13 cellular contexts compared by ENCODE assay signal in genomic region chr11:6483015-6483414, GRCh38. TPM values are rescaled to one million over a fixed set of nuclear protein-coding genes. Genes with fewer than 3 reads are reported as not detected.
A peak's percentile ranks its signal among the peaks of the same experiment; 100 is the strongest.
DNase-seq lines count a peak whose midpoint lies in the region; ATAC-seq, FAIRE-seq and TF ChIP-seq lines count a peak whose summit lies in the region.
"Had no signal": no experiment of that assay in that cellular context is flagged by ENCODE, and none has a peak within 500 bp of the region (broad histone marks: within the 10 kb centered on the region; RNA-seq: fewer than 3 reads in every experiment).

No MANE protein-coding gene starts in this region.

- H4K20me1 ChIP-seq in endothelial cell of umbilical vein (replicated peaks; ENCODE audit: control insufficient read depth, extremely low read depth, insufficient read depth, low read length), result no peaks in the 10 kb centered on the region

- H3K4me3 Mint-ChIP-seq in activated CD4-positive, alpha-beta T cell treated with anti-CD3 and anti-CD28 coated beads, Interleukin-2, amount 10 ng/mL, durations not matched to agents 24 days and 14 days, result peak overlapping the region; percentile 94
- H3K4me3 Mint-ChIP-seq in T-cell, result peak overlapping the region; percentile 92 to 96 (median 96)

- intact Hi-C loops in activated CD4-positive, alpha-beta T cell treated with anti-CD3 and anti-CD28 coated beads, Interleukin-2, amount 10 ng/mL, durations not matched to agents 24 days and 14 days (cut with micrococcal nuclease), result loop anchor here (5.0 kb wide), 2 partner anchors 66 to 161 kb away; partner anchors contain the start of genes APBB1 and CAVIN3
- intact Hi-C loops in endothelial cell of umbilical vein (cut with micrococcal nuclease), result no loop called here

- H3K4me1 Mint-ChIP-seq in activated CD4-positive, alpha-beta T cell treated with anti-CD3 and anti-CD28 coated beads, Interleukin-2, amount 10 ng/mL, durations not matched to agents 24 days and 14 days, result peaks cover 30% of the 10 kb centered on the region
- peaks cover 43 to 46% (median 45%) of the 10 kb centered on the region in 3 donors for H3K4me1 Mint-ChIP-seq in T-cell

- dilution Hi-C loops in endothelial cell of umbilical vein (cut with MboI; ENCODE audit: extremely low pct_ligation_motif_present, low sequenced_read_pairs), result no loop called here

- H3K36me3 ChIP-seq in endothelial cell of umbilical vein (ENCODE audit: control insufficient read depth in 2 of 2, extremely low read depth in 1 of 2, insufficient read depth in 2 of 2, low read length in 2 of 2) (peaks cover 5 to 12% of the 10 kb centered on the region in 2 experiments), skeletal muscle satellite cell (ENCODE audit: insufficient read depth, low read length) (peaks cover 47% of the 10 kb centered on the region)

- ATAC-seq in T-cell (replicated peaks in 1 of 4), result no peak
- ATAC-seq: heart left ventricle had no signal

- H3K36me3 Mint-ChIP-seq in activated CD4-positive, alpha-beta T cell treated with anti-CD3 and anti-CD28 coated beads, Interleukin-2, amount 10 ng/mL, durations not matched to agents 24 days and 14 days (ENCODE audit: low read depth), result peaks cover 32% of the 10 kb centered on the region
- peaks cover 20% of the 10 kb centered on the region for H3K36me3 Mint-ChIP-seq in T-cell

- POLR2A ChIA-PET in T-cell (lab: Charles Lee) (interaction anchor here in 1 of 2 donors (0.7 kb wide), 1 partner anchor 170 kb away, joined by 3 read pairs; no protein-coding TSS in a partner anchor), endothelial cell of umbilical vein (lab: Charles Lee) (no interaction called here)

- no peaks in the 10 kb centered on the region for H3K9me3 Mint-ChIP-seq in activated CD4-positive, alpha-beta T cell treated with anti-CD3 and anti-CD28 coated beads, Interleukin-2, amount 10 ng/mL, durations not matched to agents 24 days and 14 days
- H3K9me3 Mint-ChIP-seq in T-cell, result no peaks in the 10 kb centered on the region

- BruUV-seq in endothelial cell of umbilical vein (replicated peaks; lab: Mats Ljungman, UMichigan), result no TSS peak

- TF ChIP-seq CTCF in endothelial cell of umbilical vein (IDR thresholded peaks at IDR 0.05; ENCODE audit: extremely low read depth in 1 of 2, insufficient read depth in 1 of 2, low read depth in 1 of 2, low read length in 2 of 2), result no peak

- no peak for FAIRE-seq in endothelial cell of umbilical vein (lab: Jason Lieb, UNC)
- FAIRE-seq in GM12891 (lab: Jason Lieb, UNC), result no peak

- no peaks in the 10 kb centered on the region for H3K9me3 ChIP-seq in endothelial cell of umbilical vein (replicated peaks; ENCODE audit: control insufficient read depth, insufficient read depth, low read length)
- H3K9me3 ChIP-seq in skeletal muscle satellite cell (replicated peaks; ENCODE audit: low read length), result no peaks in the 10 kb centered on the region
- H3K9me3 ChIP-seq: heart left ventricle had no signal

- H3K9me1 ChIP-seq in endothelial cell of umbilical vein (replicated peaks; ENCODE audit: control insufficient read depth, extremely low read depth, insufficient read depth, low read length), result no peaks in the 10 kb centered on the region

- H3K4me3 ChIP-seq in endothelial cell of umbilical vein (replicated peaks in 1 of 3; ENCODE audit: insufficient read depth in 1 of 3, low read depth in 1 of 3, low read length in 3 of 3) (peak overlapping the region in 1 of 3 experiments; percentile 57), skeletal muscle satellite cell (ENCODE audit: low read length) (no peak overlapping the region)

- H3K27me3 ChIP-seq in endothelial cell of umbilical vein (ENCODE audit: control insufficient read depth in 2 of 2, insufficient read depth in 2 of 2, low read length in 2 of 2) (no peaks in the 10 kb centered on the region), skeletal muscle satellite cell (ENCODE audit: control insufficient read depth, insufficient read depth, low read length) (no peaks in the 10 kb centered on the region)
- H3K27me3 ChIP-seq: heart left ventricle had no signal

- H3K27ac Mint-ChIP-seq in activated CD4-positive, alpha-beta T cell treated with anti-CD3 and anti-CD28 coated beads, Interleukin-2, amount 10 ng/mL, durations not matched to agents 24 days and 14 days, result peak overlapping the region; percentile 98
- H3K27ac Mint-ChIP-seq in T-cell, result peak overlapping the region; percentile 29 to 75

- H3K4me1 ChIP-seq in endothelial cell of umbilical vein (ENCODE audit: control insufficient read depth, extremely low read depth, insufficient read depth, low read length), result peaks cover 18% of the 10 kb centered on the region
- H3K4me1 ChIP-seq in skeletal muscle satellite cell (ENCODE audit: control insufficient read depth, insufficient read depth, low read length), result peaks cover 22% of the 10 kb centered on the region

- H3K27ac ChIP-seq in endothelial cell of umbilical vein (ENCODE audit: insufficient read depth, low read depth, low read length), result peak overlapping the region; percentile 72

- DNase-seq in activated CD4-positive, alpha-beta T cell treated with anti-CD3 and anti-CD28 coated beads, Interleukin-2, amount 10 ng/mL, durations not matched to agents 24 days and 14 days, result no peak
- no peak for DNase-seq in activated CD4-positive, alpha-beta T cell treated with anti-CD3 and anti-CD28 coated beads for 1 hour
- DNase-seq in T-cell, result no peak
- DNase-seq in endothelial cell of umbilical vein (ENCODE audit: low read depth, low spot score), result no peak
- no peak for DNase-seq in GM12891 (ENCODE audit: insufficient read length, low spot score)
- DNase-seq in NAMALWA (ENCODE audit: low spot score), result no peak
- DNase-seq in NCI-H2227 (lab: John Stamatoyannopoulos, UW; ENCODE audit: unreplicated experiment), result no peak
- DNase-seq: activated effector memory CD4-positive, alpha-beta T cell treated with anti-CD3 and anti-CD28 coated beads, Interleukin-2, amount 50 U/mL, for 16 hours; heart left ventricle; NCI-H1694 treated with DMSO at 0.1 percent for 48 hours; stimulated activated CD8-positive, alpha-beta memory T cell treated with anti-CD3 and anti-CD28 coated beads, Interleukin-4, amount 100 ng/mL, for 48 hours had no signal

- H3K27me3 Mint-ChIP-seq in activated CD4-positive, alpha-beta T cell treated with anti-CD3 and anti-CD28 coated beads, Interleukin-2, amount 10 ng/mL, durations not matched to agents 24 days and 14 days, result no peaks in the 10 kb centered on the region
- no peaks in the 10 kb centered on the region for H3K27me3 Mint-ChIP-seq in T-cell

- CTCF ChIA-PET in T-cell (lab: Charles Lee) (interaction anchor here in 1 of 2 donors (2.8 kb wide), 1 partner anchor 104 kb away, joined by 16 read pairs; no protein-coding TSS in a partner anchor), endothelial cell of umbilical vein (lab: Charles Lee) (interaction anchor here (0.9 to 2.6 kb wide), 3 partner anchors 48 to 104 kb away, joined by 3 to 28 read pairs (median 10); partner anchors contain the start of gene SMPD1)

- TF ChIP-seq POLR2A in endothelial cell of umbilical vein (IDR thresholded peaks at IDR 0.05; ENCODE audit: low read depth, low read length), result no peak
- TF ChIP-seq POLR2A in GM12891 (IDR thresholded peaks at IDR 0.05; ENCODE audit: low read depth, low read length), result no peak

- peak overlapping the region; percentile 77 for H3K4me2 ChIP-seq in endothelial cell of umbilical vein (ENCODE audit: insufficient read depth, low read length)
- peak overlapping the region; percentile 98 for H3K4me2 ChIP-seq in skeletal muscle satellite cell (ENCODE audit: low read length)

- no peak overlapping the region for H2AFZ ChIP-seq in endothelial cell of umbilical vein (ENCODE audit: low read depth, low read length)

- no peak overlapping the region for H3K9ac ChIP-seq in endothelial cell of umbilical vein (replicated peaks; ENCODE audit: extremely low read depth, insufficient read depth, low read length)
- H3K9ac ChIP-seq in skeletal muscle satellite cell (ENCODE audit: low read depth, low read length), result peak overlapping the region; percentile 98

- H3K79me2 ChIP-seq in endothelial cell of umbilical vein (ENCODE audit: control insufficient read depth, insufficient read depth, low read length), result peaks cover 36% of the 10 kb centered on the region

RNA-seq across cellular contexts. Expression of gene TIMM10B, which starts 1.7 kb away (rescaled TPM):
- 41.3 and 47.4 TPM in 2 replicates for total RNA-seq in activated CD4-positive, alpha-beta T cell treated with anti-CD3 and anti-CD28 coated beads, Interleukin-2, amount 10 ng/mL, durations not matched to agents 24 days and 14 days
- total RNA-seq in T-cell, result 10 to 100 TPM; 49.3 to 64.0 (median 57.6) TPM
- total RNA-seq in endothelial cell of umbilical vein, result 29.2 and 31.3 TPM in 2 replicates
- 36.5 and 41.8 TPM in 2 replicates for polyA plus RNA-seq in endothelial cell of umbilical vein
- polyA plus RNA-seq in endothelial cell of umbilical vein (2011; cell fraction: cytosol; rRNA removed), result 27.9 and 34.4 TPM in 2 replicates
- 37.3 and 38.2 TPM in 2 replicates for polyA plus RNA-seq in endothelial cell of umbilical vein (2011; cell fraction: nucleus; rRNA removed)
- 22.2 and 26.3 TPM in 2 replicates for polyA plus RNA-seq in endothelial cell of umbilical vein (2012)
- polyA minus RNA-seq in endothelial cell of umbilical vein, result 27.1 and 43.6 TPM in 2 replicates
- polyA minus RNA-seq in endothelial cell of umbilical vein (2011; cell fraction: cytosol; rRNA and poly(A)+ RNA removed), result 22.1 TPM
- 48.0 and 51.8 TPM in 2 replicates for polyA minus RNA-seq in endothelial cell of umbilical vein (2011; cell fraction: nucleus; rRNA and poly(A)+ RNA removed)
- 39.3 and 59.6 TPM in 2 replicates for total RNA-seq in skeletal muscle satellite cell (2012; rRNA removed)
- 26.1 TPM for polyA plus RNA-seq in GM12891 (2012; ENCODE audit: low read depth, missing spikeins)

RNA-seq across cellular contexts. Expression of gene ARFIP2, which starts 1.9 kb away (rescaled TPM):
- 50.8 and 51.2 TPM in 2 replicates for total RNA-seq in activated CD4-positive, alpha-beta T cell treated with anti-CD3 and anti-CD28 coated beads, Interleukin-2, amount 10 ng/mL, durations not matched to agents 24 days and 14 days
- 10 to 100 TPM; 47.3 to 61.9 (median 50.0) TPM for total RNA-seq in T-cell
- total RNA-seq in endothelial cell of umbilical vein, result 46.7 and 48.4 TPM in 2 replicates
- 62.9 and 64.6 TPM in 2 replicates for polyA plus RNA-seq in endothelial cell of umbilical vein
- polyA plus RNA-seq in endothelial cell of umbilical vein (2011; cell fraction: cytosol; rRNA removed), result 62.8 and 66.9 TPM in 2 replicates
- polyA plus RNA-seq in endothelial cell of umbilical vein (2011; cell fraction: nucleus; rRNA removed), result 182 and 186 TPM in 2 replicates
- polyA plus RNA-seq in endothelial cell of umbilical vein (2012), result 45.9 and 53.9 TPM in 2 replicates
- 69.7 and 72.9 TPM in 2 replicates for polyA minus RNA-seq in endothelial cell of umbilical vein
- 30.1 TPM for polyA minus RNA-seq in endothelial cell of umbilical vein (2011; cell fraction: cytosol; rRNA and poly(A)+ RNA removed)
- polyA minus RNA-seq in endothelial cell of umbilical vein (2011; cell fraction: nucleus; rRNA and poly(A)+ RNA removed), result 44.2 and 61.9 TPM in 2 replicates
- 53.5 and 60.8 TPM in 2 replicates for total RNA-seq in skeletal muscle satellite cell (2012; rRNA removed)
- polyA plus RNA-seq in GM12891 (2012; ENCODE audit: low read depth, missing spikeins), result 34.4 TPM

RNA-seq across cellular contexts. Expression of gene TRIM3, which starts 9.3 kb away (rescaled TPM):
- total RNA-seq in activated CD4-positive, alpha-beta T cell treated with anti-CD3 and anti-CD28 coated beads, Interleukin-2, amount 10 ng/mL, durations not matched to agents 24 days and 14 days, result 3.4 and 4.1 TPM in 2 replicates
- 10 to 100 TPM; 16.9 to 29.8 (median 24.1) TPM for total RNA-seq in T-cell
- 25.6 and 29.2 TPM in 2 replicates for total RNA-seq in endothelial cell of umbilical vein
- polyA plus RNA-seq in endothelial cell of umbilical vein, result 21.8 and 22.2 TPM in 2 replicates
- polyA plus RNA-seq in endothelial cell of umbilical vein (2011; cell fraction: cytosol; rRNA removed), result 10.5 and 14.0 TPM in 2 replicates
- polyA plus RNA-seq in endothelial cell of umbilical vein (2011; cell fraction: nucleus; rRNA removed), result 86.5 and 90.7 TPM in 2 replicates
- polyA plus RNA-seq in endothelial cell of umbilical vein (2012), result 20.7 and 23.7 TPM in 2 replicates
- polyA minus RNA-seq in endothelial cell of umbilical vein, result 27.8 and 39.3 TPM in 2 replicates
- 3.0 TPM for polyA minus RNA-seq in endothelial cell of umbilical vein (2011; cell fraction: cytosol; rRNA and poly(A)+ RNA removed)
- polyA minus RNA-seq in endothelial cell of umbilical vein (2011; cell fraction: nucleus; rRNA and poly(A)+ RNA removed), result 23.7 and 34.0 TPM in 2 replicates
- total RNA-seq in skeletal muscle satellite cell (2012; rRNA removed), result 12.7 and 13.8 TPM in 2 replicates
- 3.9 TPM for polyA plus RNA-seq in GM12891 (2012; ENCODE audit: low read depth, missing spikeins)

RNA-seq across cellular contexts. Expression of gene DNHD1, which starts 14.1 kb away (rescaled TPM):
- total RNA-seq in activated CD4-positive, alpha-beta T cell treated with anti-CD3 and anti-CD28 coated beads, Interleukin-2, amount 10 ng/mL, durations not matched to agents 24 days and 14 days, result 21.5 and 22.8 TPM in 2 replicates
- total RNA-seq in T-cell (10 to 100 TPM; 44.1 to 52.0 (median 47.8) TPM), endothelial cell of umbilical vein (6.5 and 8.6 TPM in 2 replicates)
- 3.7 and 4.4 TPM in 2 replicates for polyA plus RNA-seq in endothelial cell of umbilical vein
- polyA plus RNA-seq in endothelial cell of umbilical vein (2011; cell fraction: cytosol; rRNA removed), result 0.85 and 1.3 TPM in 2 replicates
- polyA plus RNA-seq in endothelial cell of umbilical vein (2011; cell fraction: nucleus; rRNA removed), result 29.1 and 33.8 TPM in 2 replicates
- 3.2 and 4.4 TPM in 2 replicates for polyA plus RNA-seq in endothelial cell of umbilical vein (2012)
- polyA minus RNA-seq in endothelial cell of umbilical vein, result 19.2 and 24.5 TPM in 2 replicates
- 6.0 TPM for polyA minus RNA-seq in endothelial cell of umbilical vein (2011; cell fraction: cytosol; rRNA and poly(A)+ RNA removed)
- polyA minus RNA-seq in endothelial cell of umbilical vein (2011; cell fraction: nucleus; rRNA and poly(A)+ RNA removed), result 18.9 and 23.4 TPM in 2 replicates
- total RNA-seq in skeletal muscle satellite cell (2012; rRNA removed), result 4.2 and 4.8 TPM in 2 replicates
- polyA plus RNA-seq in GM12891 (2012; ENCODE audit: low read depth, missing spikeins), result 11.9 TPM

RNA-seq across cellular contexts. Expression of gene HPX, which starts 42.2 kb away (rescaled TPM):
- total RNA-seq in activated CD4-positive, alpha-beta T cell treated with anti-CD3 and anti-CD28 coated beads, Interleukin-2, amount 10 ng/mL, durations not matched to agents 24 days and 14 days, result not detected in 2 replicates
- 1 to 10 TPM; 1.2 to 5.5 (median 2.5) TPM for total RNA-seq in T-cell
- 1.3 and 2.1 TPM in 2 replicates for total RNA-seq in endothelial cell of umbilical vein
- polyA plus RNA-seq in endothelial cell of umbilical vein, result 1.5 and 1.6 TPM in 2 replicates
- polyA plus RNA-seq in endothelial cell of umbilical vein (2011; cell fraction: cytosol; rRNA removed), result 0.32 and 0.45 TPM in 2 replicates
- polyA plus RNA-seq in endothelial cell of umbilical vein (2011; cell fraction: nucleus; rRNA removed), result 14.1 and 14.4 TPM in 2 replicates
- 0.93 and 1.6 TPM in 2 replicates for polyA plus RNA-seq in endothelial cell of umbilical vein (2012)
- 1.4 and 2.5 TPM in 2 replicates for polyA minus RNA-seq in endothelial cell of umbilical vein
- not detected for polyA minus RNA-seq in endothelial cell of umbilical vein (2011; cell fraction: cytosol; rRNA and poly(A)+ RNA removed)
- 7.0 and 8.2 TPM in 2 replicates for polyA minus RNA-seq in endothelial cell of umbilical vein (2011; cell fraction: nucleus; rRNA and poly(A)+ RNA removed)
- 2.2 TPM in 1 of 2 replicates, not detected in the other for total RNA-seq in skeletal muscle satellite cell (2012; rRNA removed)
- polyA plus RNA-seq in GM12891 (2012; ENCODE audit: low read depth, missing spikeins), result 11.3 TPM
- total RNA-seq: lung microvascular endothelial cell had no signal
